8 cellular contexts compared by ENCODE assay signal in the genomic region with DNA sequence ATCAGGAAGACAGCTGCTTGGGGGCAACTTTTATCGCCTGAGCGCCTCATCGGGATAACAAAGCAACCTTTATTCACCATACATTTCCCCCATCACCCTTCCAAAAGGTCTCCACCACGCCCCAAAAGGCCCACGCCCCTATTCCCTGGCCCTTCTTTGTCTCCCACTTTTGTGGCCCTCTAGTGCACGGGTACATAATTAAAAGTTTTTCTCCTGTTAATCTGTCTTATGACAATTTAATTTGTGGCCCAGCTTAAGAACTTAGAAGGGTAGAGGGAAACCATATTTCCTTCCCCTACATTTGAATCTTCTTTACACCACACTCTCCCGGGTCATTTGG. TPM values are rescaled to one million over a fixed set of nuclear protein-coding genes. Genes with fewer than 3 reads are reported as not detected.
DNase-seq lines count a peak whose midpoint lies in the region; ATAC-seq lines count a peak whose summit lies in the region.

No MANE protein-coding gene starts in this region.

- peaks cover 39% of the 10 kb centered on the region for H3K4me1 Mint-ChIP-seq in activated naive CD4-positive, alpha-beta T cell treated with anti-CD3 and anti-CD28 coated beads for 36 hours (ENCODE audit: low read depth)

- peaks cover 3 to 31% (median 14%) of the 10 kb centered on the region in 11 experiments for H3K36me3 ChIP-seq in BLaER1 treated with 17β-estradiol and CSF1 and Interleukin-3, amounts not matched to agents 10 nM and 100 nM
- H3K36me3 ChIP-seq in MG63 (no peaks in the 10 kb centered on the region), iPS-20b (ENCODE audit: insufficient read depth, low read depth, low read length) (peaks cover 2% of the 10 kb centered on the region; the same call in 1 of the 2 replicates)

- H3K9me3 Mint-ChIP-seq in activated naive CD4-positive, alpha-beta T cell treated with anti-CD3 and anti-CD28 coated beads for 36 hours = no peaks in the 10 kb centered on the region

- peak overlapping the region; percentile 85 to 95 (median 91) for H3K4me2 ChIP-seq in BLaER1 treated with 17β-estradiol and CSF1 and Interleukin-3, amounts not matched to agents 10 nM and 100 nM

- peak overlapping the region; percentile 88 for H3K4me3 Mint-ChIP-seq in activated naive CD4-positive, alpha-beta T cell treated with anti-CD3 and anti-CD28 coated beads for 36 hours

- DNase-seq in MG63 = peak; percentile 11
- peak; percentile 21 for DNase-seq in activated naive CD4-positive, alpha-beta T cell treated with anti-CD3 and anti-CD28 coated beads for 36 hours
- peak; percentile 16 for DNase-seq in stimulated activated naive CD4-positive, alpha-beta T cell treated with Interleukin-2 at 50 U/mL for 16 hours (lab: John Stamatoyannopoulos, UW)
- no peak for DNase-seq in NK-92 treated with Interleukin-12 subunit alpha and Interleukin-12 subunit beta, amount 100 ng/mL, for 24 hours (lab: John Stamatoyannopoulos, UW)

- ATAC-seq in GM19455 (IDR thresholded peaks at IDR 0.05; ENCODE audit: unreplicated experiment) = peak; percentile 15
- no peak for ATAC-seq in HG03097 (IDR thresholded peaks at IDR 0.05; ENCODE audit: low FRiP score, unreplicated experiment)

- intact Hi-C loops in activated naive CD4-positive, alpha-beta T cell treated with anti-CD3 and anti-CD28 coated beads for 36 hours (cut with micrococcal nuclease) = loop anchor here (1.0 to 2.0 kb wide), 2 partner anchors 416 to 618 kb away; a partner anchor contains a TSS

- H3K27ac ChIP-seq in BLaER1 treated with 17β-estradiol and CSF1 and Interleukin-3, amounts not matched to agents 10 nM and 100 nM = peak overlapping the region; percentile 62 to 95 (median 90)
- no peak overlapping the region for H3K27ac ChIP-seq in iPS-20b (ENCODE audit: low read length)

- H3K9ac ChIP-seq in BLaER1 treated with 17β-estradiol and CSF1 and Interleukin-3, amounts not matched to agents 10 nM and 100 nM = peak overlapping the region; percentile 85 to 99 (median 94)
- H3K9ac ChIP-seq in iPS-20b (ENCODE audit: low read depth, low read length) = peak overlapping the region; percentile 85

- no peaks in the 10 kb centered on the region for H3K36me3 Mint-ChIP-seq in activated naive CD4-positive, alpha-beta T cell treated with anti-CD3 and anti-CD28 coated beads for 36 hours (ENCODE audit: low read depth)

- no peaks in the 10 kb centered on the region for H3K27me3 ChIP-seq in BLaER1 treated with 17β-estradiol and CSF1 and Interleukin-3, amounts not matched to agents 10 nM and 100 nM
- H3K27me3 ChIP-seq in MG63 (no peaks in the 10 kb centered on the region), iPS-20b (ENCODE audit: insufficient read depth, low read length) (peaks cover 33% of the 10 kb centered on the region)

- peaks cover 30 to 53% (median 48%) of the 10 kb centered on the region in 11 experiments; a peak in 21 of 22 replicates for H4K20me1 ChIP-seq in BLaER1 treated with 17β-estradiol and CSF1 and Interleukin-3, amounts not matched to agents 10 nM and 100 nM

- H3K27me3 Mint-ChIP-seq in activated naive CD4-positive, alpha-beta T cell treated with anti-CD3 and anti-CD28 coated beads for 36 hours (ENCODE audit: low read depth) = no peaks in the 10 kb centered on the region

- CTCF ChIA-PET in activated naive CD4-positive, alpha-beta T cell treated with anti-CD3 and anti-CD28 coated beads for 36 hours (lab: Charles Lee) = interaction anchor here (0.6 to 5.2 kb wide), 20 partner anchors 10 to 346 kb away, joined by 3 to 43 read pairs (median 6); no protein-coding TSS in a partner anchor

- peak overlapping the region; percentile 81 to 100 (median 98) for H3K4me3 ChIP-seq in BLaER1 treated with 17β-estradiol and CSF1 and Interleukin-3, amounts not matched to agents 10 nM and 100 nM
- H3K4me3 ChIP-seq in MG63 (peak overlapping the region; percentile 71), iPS-20b (ENCODE audit: low read length) (peak overlapping the region; percentile 97)

- H3K27ac Mint-ChIP-seq in activated naive CD4-positive, alpha-beta T cell treated with anti-CD3 and anti-CD28 coated beads for 36 hours = peak overlapping the region; percentile 56

- H3K9me3 ChIP-seq in BLaER1 treated with 17β-estradiol and CSF1 and Interleukin-3, amounts not matched to agents 10 nM and 100 nM (replicated peaks in 1 of 11) = no peaks in the 10 kb centered on the region
- H3K9me3 ChIP-seq in MG63 = no peaks in the 10 kb centered on the region
- H3K9me3 ChIP-seq in iPS-20b (ENCODE audit: insufficient read depth, low read depth, low read length) = no peaks in the 10 kb centered on the region

- peaks cover 14 to 28% (median 22%) of the 10 kb centered on the region in 10 experiments for H3K4me1 ChIP-seq in BLaER1 treated with 17β-estradiol and CSF1 and Interleukin-3, amounts not matched to agents 10 nM and 100 nM
- peaks cover 11% of the 10 kb centered on the region for H3K4me1 ChIP-seq in iPS-20b (ENCODE audit: insufficient read depth, low read length)

RNA-seq across cellular contexts. Expression of a gene that starts 0.6 kb away (rescaled TPM):
- 19.2 and 23.3 TPM in 2 replicates for total RNA-seq in MG63 (2014; rRNA removed; shearing (Covaris generic); ENCODE audit: low replicate concordance)
- total RNA-seq in activated naive CD4-positive, alpha-beta T cell treated with anti-CD3 and anti-CD28 coated beads for 36 hours = 10 to 100 TPM; 14.2 to 17.6 TPM

RNA-seq across cellular contexts. Expression of a gene that starts 20.8 kb away (rescaled TPM):
- total RNA-seq in MG63 (2014; rRNA removed; shearing (Covaris generic); ENCODE audit: low replicate concordance) = 25.7 and 31.4 TPM in 2 replicates
- total RNA-seq in activated naive CD4-positive, alpha-beta T cell treated with anti-CD3 and anti-CD28 coated beads for 36 hours = 1 to 10 TPM; 7.0 to 7.4 TPM

RNA-seq across cellular contexts. Expression of a gene that starts 46.0 kb away (rescaled TPM):
- total RNA-seq in MG63 (2014; rRNA removed; shearing (Covaris generic); ENCODE audit: low replicate concordance) = 27.8 and 34.2 TPM in 2 replicates
- 10 to 100 TPM; 39.5 to 40.9 TPM for total RNA-seq in activated naive CD4-positive, alpha-beta T cell treated with anti-CD3 and anti-CD28 coated beads for 36 hours
